ENCODE assay signal across 10 cellular contexts in genomic region chr19:49848938-49849337, GRCh38. TPM values are rescaled to one million over a fixed set of nuclear protein-coding genes. Genes with fewer than 3 reads are reported as not detected.
DNase-seq lines count a peak whose midpoint lies in the region; ATAC-seq and TF ChIP-seq lines count a peak whose summit lies in the region.
"Had no signal": no experiment of that assay in that cellular context is flagged by ENCODE, and none has a peak within 500 bp of the region (broad histone marks: within the 10 kb centered on the region; RNA-seq: fewer than 3 reads in every experiment).

No MANE protein-coding gene starts in this region.

- TF ChIP-seq CTCF in Calu3 (IDR thresholded peaks at IDR 0.05; ENCODE audit: unreplicated experiment): no peak
- TF ChIP-seq CTCF in Loucy (conservative IDR thresholded peaks at IDR 0.05; ENCODE audit: low read length): no peak
- TF ChIP-seq CTCF in neural progenitor cell (IDR thresholded peaks at IDR 0.05): no peak

- H3K27me3 ChIP-seq in Loucy (ENCODE audit: insufficient read depth, low read length, poor library complexity, severe bottlenecking) (no peaks in the 10 kb centered on the region), neural progenitor cell (no peaks in the 10 kb centered on the region)

- H3K4me1 ChIP-seq in Loucy (ENCODE audit: insufficient read depth, low read length, poor library complexity, severe bottlenecking) (peaks cover 32% of the 10 kb centered on the region), neural progenitor cell (peaks cover 12% of the 10 kb centered on the region)

- H3K4me2 ChIP-seq in Loucy (ENCODE audit: low read depth, low read length, poor library complexity, severe bottlenecking) (peak overlapping the region; percentile 52), neural progenitor cell (no peak overlapping the region)

- H3K27ac Mint-ChIP-seq in Calu3 (ENCODE audit: unreplicated experiment) (peak overlapping the region; percentile 46), neural progenitor cell (no peak overlapping the region)
- H3K27ac Mint-ChIP-seq in activated CD8-positive, alpha-beta T cell treated with anti-CD3 and anti-CD28 coated beads, Interleukin-2, amount 10 ng/mL, durations not matched to agents 7 days and 5 days: no peak overlapping the region

- H3K36me3 Mint-ChIP-seq in Calu3 (ENCODE audit: insufficient read depth, unreplicated experiment): peaks cover 54% of the 10 kb centered on the region
- peaks cover 7% of the 10 kb centered on the region for H3K36me3 Mint-ChIP-seq in activated CD8-positive, alpha-beta T cell treated with anti-CD3 and anti-CD28 coated beads, Interleukin-2, amount 10 ng/mL, durations not matched to agents 7 days and 5 days (ENCODE audit: low read depth)
- H3K36me3 Mint-ChIP-seq in neural progenitor cell: peaks cover 28% of the 10 kb centered on the region

- H3K27me3 Mint-ChIP-seq in Calu3 (ENCODE audit: unreplicated experiment): no peaks in the 10 kb centered on the region
- H3K27me3 Mint-ChIP-seq in activated CD8-positive, alpha-beta T cell treated with anti-CD3 and anti-CD28 coated beads, Interleukin-2, amount 10 ng/mL, durations not matched to agents 7 days and 5 days (ENCODE audit: low read depth): peaks cover 9% of the 10 kb centered on the region
- H3K27me3 Mint-ChIP-seq in neural progenitor cell (ENCODE audit: insufficient read depth, low read depth): peaks cover 14% of the 10 kb centered on the region

- POLR2A ChIA-PET in activated CD8-positive, alpha-beta T cell treated with anti-CD3 and anti-CD28 coated beads, Interleukin-2, amount 10 ng/mL, durations not matched to agents 7 days and 5 days (lab: Charles Lee): interaction anchor here (1.2 to 1.8 kb wide), 2 partner anchors 21 to 31 kb away, joined by 4 to 12 read pairs; partner anchors contain the start of gene MED25

- H3K9ac ChIP-seq in Loucy (ENCODE audit: low read depth, low read length, poor library complexity, severe bottlenecking): no peak overlapping the region
- H3K9ac ChIP-seq in neural progenitor cell: no peak overlapping the region

- no peak overlapping the region for H2AFZ ChIP-seq in Loucy (ENCODE audit: low read length)
- no peak overlapping the region for H2AFZ ChIP-seq in neural progenitor cell (replicated peaks)

- H3K4me1 Mint-ChIP-seq in Calu3 (ENCODE audit: low read depth, unreplicated experiment) (peaks cover 36% of the 10 kb centered on the region), neural progenitor cell (peaks cover 22% of the 10 kb centered on the region)
- peaks cover 43% of the 10 kb centered on the region for H3K4me1 Mint-ChIP-seq in activated CD8-positive, alpha-beta T cell treated with anti-CD3 and anti-CD28 coated beads, Interleukin-2, amount 10 ng/mL, durations not matched to agents 7 days and 5 days (ENCODE audit: low read depth)

- intact Hi-C loops in Calu3 (cut with micrococcal nuclease; ENCODE audit: unreplicated experiment): no loop called here

- no peaks in the 10 kb centered on the region for H3K9me2 ChIP-seq in Loucy (replicated peaks; ENCODE audit: low read depth, low read length)

- ATAC-seq in activated CD8-positive, alpha-beta T cell treated with anti-CD3 and anti-CD28 coated beads, Interleukin-2, amount 10 ng/mL, durations not matched to agents 7 days and 5 days: no peak
- ATAC-seq in HG03439 (IDR thresholded peaks at IDR 0.05; ENCODE audit: unreplicated experiment): no peak

- H3K4me3 Mint-ChIP-seq in Calu3 (ENCODE audit: low read depth, unreplicated experiment) (peak overlapping the region; percentile 3), neural progenitor cell (peak overlapping the region; percentile 90)
- peak overlapping the region; percentile 17 for H3K4me3 Mint-ChIP-seq in activated CD8-positive, alpha-beta T cell treated with anti-CD3 and anti-CD28 coated beads, Interleukin-2, amount 10 ng/mL, durations not matched to agents 7 days and 5 days

- no peak overlapping the region for H3K4me3 ChIP-seq in Loucy (ENCODE audit: low read length, poor library complexity, severe bottlenecking)
- H3K4me3 ChIP-seq in neural progenitor cell: no peak overlapping the region

- CTCF ChIA-PET in Calu3 (lab: Charles Lee): interaction anchor here (2.0 kb wide), 1 partner anchor 20 kb away, joined by 9 read pairs; no protein-coding TSS in a partner anchor
- CTCF ChIA-PET in activated CD8-positive, alpha-beta T cell treated with anti-CD3 and anti-CD28 coated beads, Interleukin-2, amount 10 ng/mL, durations not matched to agents 7 days and 5 days (lab: Charles Lee): interaction anchor here (0.6 to 1.3 kb wide), 5 partner anchors 24 to 319 kb away, joined by 3 to 4 read pairs (median 3); partner anchors contain the start of genes FUZ and MED25

- H3K79me2 ChIP-seq in Loucy (ENCODE audit: insufficient read depth, low read length) (peaks cover 24% of the 10 kb centered on the region), neural progenitor cell (ENCODE audit: low read depth) (peaks cover 48% of the 10 kb centered on the region)

- BruUV-seq in Calu3 (replicated peaks; lab: Mats Ljungman, UMichigan): no TSS peak

- H4K20me1 ChIP-seq in Loucy (ENCODE audit: insufficient read depth, low read length, poor library complexity, severe bottlenecking): peaks cover 23% of the 10 kb centered on the region
- peaks cover 26% of the 10 kb centered on the region for H4K20me1 ChIP-seq in neural progenitor cell (ENCODE audit: low read depth)

- 0 out of 2 replicates have a peak, but pooled peaks cover 3% of the 10 kb centered on the region for H3F3A ChIP-seq in Loucy (ENCODE audit: low read depth)
- H3F3A ChIP-seq in neural progenitor cell (ENCODE audit: low read depth): peaks cover 47% of the 10 kb centered on the region

- peaks cover 5% of the 10 kb centered on the region for H3K9me3 Mint-ChIP-seq in Calu3 (ENCODE audit: low read depth, unreplicated experiment)
- no peaks in the 10 kb centered on the region for H3K9me3 Mint-ChIP-seq in activated CD8-positive, alpha-beta T cell treated with anti-CD3 and anti-CD28 coated beads, Interleukin-2, amount 10 ng/mL, durations not matched to agents 7 days and 5 days (ENCODE audit: insufficient read depth)
- peaks cover 15% of the 10 kb centered on the region for H3K9me3 Mint-ChIP-seq in neural progenitor cell

- H3K9me3 ChIP-seq in Loucy (ENCODE audit: insufficient read depth, low read depth, low read length) (no peaks in the 10 kb centered on the region), neural progenitor cell (ENCODE audit: low read depth) (no peaks in the 10 kb centered on the region)

- H3K36me3 ChIP-seq in Loucy (ENCODE audit: insufficient read depth, low read length) (no peaks in the 10 kb centered on the region), neural progenitor cell (no peaks in the 10 kb centered on the region)

- H3K27ac ChIP-seq in neural progenitor cell: no peak overlapping the region

- DNase-seq in Calu3 (no peak), neural progenitor cell (ENCODE audit: low spot score) (no peak), medulla oblongata (ENCODE audit: extremely low spot score) (no peak)
- DNase-seq in activated CD8-positive, alpha-beta T cell treated with anti-CD3 and anti-CD28 coated beads, Interleukin-2, amount 10 ng/mL, durations not matched to agents 7 days and 5 days: no peak
- DNase-seq in activated effector memory CD4-positive, alpha-beta T cell treated with anti-CD3 and anti-CD28 coated beads, Interleukin-2, amount 50 U/mL, for 16 hours: no peak
- DNase-seq: DMS 273 treated with DMSO at 0.1 percent for 48 hours; NCI-H2029 treated with DMSO at 0.1 percent for 48 hours; stimulated activated CD4-positive, alpha-beta T cell treated with anti-CD3 and anti-CD28 coated beads, Interleukin-4, amount 100 ng/mL, for 24 hours had no signal

RNA-seq across cellular contexts. Expression of gene PTOV1, which starts 2.0 kb away (rescaled TPM):
- total RNA-seq in Calu3 (2022): 231 and 256 TPM in 2 replicates
- total RNA-seq in activated CD8-positive, alpha-beta T cell treated with anti-CD3 and anti-CD28 coated beads, Interleukin-2, amount 10 ng/mL, durations not matched to agents 7 days and 5 days: 10 to 100 TPM; 78.8 to 94.3 TPM
- total RNA-seq in neural progenitor cell (ENCODE audit: low replicate concordance): 63.5 and 218 TPM in 2 replicates

RNA-seq across cellular contexts. Expression of gene PNKP, which starts 18.4 kb away (rescaled TPM):
- 185 and 189 TPM in 2 replicates for total RNA-seq in Calu3 (2022)
- total RNA-seq in activated CD8-positive, alpha-beta T cell treated with anti-CD3 and anti-CD28 coated beads, Interleukin-2, amount 10 ng/mL, durations not matched to agents 7 days and 5 days: 100 to 1,000 TPM; 113 to 120 TPM
- 41.1 and 72.4 TPM in 2 replicates for total RNA-seq in neural progenitor cell (ENCODE audit: low replicate concordance)

RNA-seq across cellular contexts. Expression of gene AKT1S1, which starts 28.2 kb away (rescaled TPM):
- 58.9 and 65.2 TPM in 2 replicates for total RNA-seq in Calu3 (2022)
- total RNA-seq in activated CD8-positive, alpha-beta T cell treated with anti-CD3 and anti-CD28 coated beads, Interleukin-2, amount 10 ng/mL, durations not matched to agents 7 days and 5 days: 10 to 100 TPM; 15.6 to 16.4 TPM
- total RNA-seq in neural progenitor cell (ENCODE audit: low replicate concordance): 2.3 and 13.6 TPM in 2 replicates

RNA-seq across cellular contexts. Expression of gene TBC1D17, which starts 28.6 kb away (rescaled TPM):
- total RNA-seq in Calu3 (2022): 54.7 and 56.9 TPM in 2 replicates
- total RNA-seq in activated CD8-positive, alpha-beta T cell treated with anti-CD3 and anti-CD28 coated beads, Interleukin-2, amount 10 ng/mL, durations not matched to agents 7 days and 5 days: 10 to 100 TPM; 28.6 to 30.8 TPM
- 10.4 and 15.9 TPM in 2 replicates for total RNA-seq in neural progenitor cell (ENCODE audit: low replicate concordance)

RNA-seq across cellular contexts. Expression of gene MED25, which starts 30.8 kb away (rescaled TPM):
- total RNA-seq in Calu3 (2022) (89.7 and 95.8 TPM in 2 replicates), neural progenitor cell (ENCODE audit: low replicate concordance) (44.9 and 54.1 TPM in 2 replicates)
- total RNA-seq in activated CD8-positive, alpha-beta T cell treated with anti-CD3 and anti-CD28 coated beads, Interleukin-2, amount 10 ng/mL, durations not matched to agents 7 days and 5 days: 10 to 100 TPM; 59.9 to 62.2 TPM

Comparison
In these comparisons a context has a peak if more than half of its experiments do, and no peak if none do; other contexts are left out.
1. H3K4me3 Mint-ChIP-seq: peak in every context shown above with its lines; median percentile 90 in neural progenitor cell; 17 in activated CD8-positive, alpha-beta T cell treated with anti-CD3 and anti-CD28 coated beads, Interleukin-2, amount 10 ng/mL, durations not matched to agents 7 days and 5 days; 3 in Calu3.